In genomic region chr6:36370638-36371037, GRCh38 we compare ENCODE assay signal across 38 cellular contexts. TPM values are rescaled to one million over a fixed set of nuclear protein-coding genes. Genes with fewer than 3 reads are reported as not detected.
"Had no signal": no experiment of that assay in that cellular context is flagged by ENCODE, and none has a peak within 500 bp of the region (broad histone marks: within the 10 kb centered on the region; RNA-seq: fewer than 3 reads in every experiment).

No MANE protein-coding gene starts in this region.

- H3K36me3 Mint-ChIP-seq: activated naive CD8-positive, alpha-beta T cell; brain had no signal

- H3K27ac ChIP-seq: ascending aorta, cardiac muscle cell, VCaP had no signal

- H3K27me3 ChIP-seq: ascending aorta had no signal

- H3K4me1 Mint-ChIP-seq: activated CD4-positive, alpha-beta T cell treated with anti-CD3 and anti-CD28 coated beads, Interleukin-2, amount 10 ng/mL, durations not matched to agents 24 days and 14 days; activated naive CD4-positive, alpha-beta T cell treated with anti-CD3 and anti-CD28 coated beads, Interleukin-2, amount 10 ng/mL, durations not matched to agents 7 days and 5 days; activated naive CD4-positive, alpha-beta T cell treated with anti-CD3 and anti-CD28 coated beads, Interleukin-2, amount 50 U/mL, for 24 hours; central memory CD8-positive, alpha-beta T cell had no signal

- H3K27me3 Mint-ChIP-seq: activated CD4-positive, alpha-beta memory T cell treated with anti-CD3 and anti-CD28 coated beads for 36 hours; activated CD4-positive, alpha-beta T cell treated with anti-CD3 and anti-CD28 coated beads, Interleukin-2, amount 10 ng/mL, durations not matched to agents 24 days and 14 days; activated CD8-positive, alpha-beta memory T cell treated with anti-CD3 and anti-CD28 coated beads, Interleukin-2, amount 10 ng/mL, durations not matched to agents 7 days and 5 days; activated naive CD4-positive, alpha-beta T cell treated with anti-CD3 and anti-CD28 coated beads, Interleukin-2, amount 50 U/mL, for 24 hours; activated naive CD8-positive, alpha-beta T cell treated with anti-CD3 and anti-CD28 coated beads, Interleukin-2, amount 10 ng/mL, durations not matched to agents 7 days and 5 days; activated naive CD8-positive, alpha-beta T cell treated with anti-CD3 and anti-CD28 coated beads, Interleukin-2, amount 50 U/mL, for 24 hours; central memory CD8-positive, alpha-beta T cell had no signal

- H3K9me3 Mint-ChIP-seq: activated B cell treated with CpG ODN at 0.5 μM for 24 hours; activated CD4-positive, alpha-beta memory T cell treated with anti-CD3 and anti-CD28 coated beads for 36 hours; activated CD4-positive, alpha-beta T cell treated with anti-CD3 and anti-CD28 coated beads, Interleukin-2, amount 10 ng/mL, durations not matched to agents 24 days and 14 days; activated naive CD4-positive, alpha-beta T cell treated with anti-CD3 and anti-CD28 coated beads, Interleukin-2, amount 10 ng/mL, durations not matched to agents 7 days and 5 days; activated naive CD4-positive, alpha-beta T cell treated with anti-CD3 and anti-CD28 coated beads, Interleukin-2, amount 50 U/mL, for 24 hours; activated naive CD8-positive, alpha-beta T cell treated with anti-CD3 and anti-CD28 coated beads, Interleukin-2, amount 10 ng/mL, durations not matched to agents 7 days and 5 days; activated naive CD8-positive, alpha-beta T cell treated with anti-CD3 and anti-CD28 coated beads, Interleukin-2, amount 50 U/mL, for 24 hours; activated T-cell treated with anti-CD3 and anti-CD28 coated beads, Interleukin-2, amount 50 U/mL, for 24 hours; activated T-helper 2 cell treated with anti-CD3 and anti-CD28 coated beads, Interferon-gamma antibody, Interleukin-2, Interleukin-4, amounts not matched to agents 10 μg/mL and 5 μg/mL and 100 μg/mL, durations not matched to agents 14 hours and 24 hours and 36 hours; central memory CD8-positive, alpha-beta T cell; T-helper 1 cell treated with Interleukin-12 subunit alpha and Interleukin-12 subunit beta and Interleukin-4 antibody, amounts not matched to agents 30 μg/mL and 1 μg/mL, for 36 hours; T-helper 2 cell treated with Interferon-gamma antibody and Interleukin-4, amounts not matched to agents 5 μg/mL and 100 μg/mL, for 36 hours had no signal

- H3K4me1 ChIP-seq: ascending aorta had no signal

- FAIRE-seq: bronchial epithelial cell, TTC549 had no signal

- H3K4me3 Mint-ChIP-seq: activated B cell treated with CpG ODN at 0.5 μM for 24 hours; activated CD4-positive, alpha-beta memory T cell treated with anti-CD3 and anti-CD28 coated beads for 36 hours; activated CD4-positive, alpha-beta T cell treated with anti-CD3 and anti-CD28 coated beads, Interleukin-2, amount 10 ng/mL, durations not matched to agents 24 days and 14 days; activated CD8-positive, alpha-beta memory T cell treated with anti-CD3 and anti-CD28 coated beads, Interleukin-2, amount 10 ng/mL, durations not matched to agents 7 days and 5 days; activated CD8-positive, alpha-beta T cell treated with anti-CD3 and anti-CD28 coated beads, Interleukin-2, amount 10 ng/mL, durations not matched to agents 7 days and 5 days; activated naive CD4-positive, alpha-beta T cell treated with anti-CD3 and anti-CD28 coated beads, Interleukin-2, amount 10 ng/mL, durations not matched to agents 7 days and 5 days; activated naive CD4-positive, alpha-beta T cell treated with anti-CD3 and anti-CD28 coated beads, Interleukin-2, amount 50 U/mL, for 24 hours; activated naive CD8-positive, alpha-beta T cell; activated naive CD8-positive, alpha-beta T cell treated with anti-CD3 and anti-CD28 coated beads, Interleukin-2, amount 10 ng/mL, durations not matched to agents 7 days and 5 days; activated naive CD8-positive, alpha-beta T cell treated with anti-CD3 and anti-CD28 coated beads, Interleukin-2, amount 50 U/mL, for 24 hours; activated T-cell treated with anti-CD3 and anti-CD28 coated beads, Interleukin-2, amount 50 U/mL, for 24 hours; brain; central memory CD8-positive, alpha-beta T cell; T-helper 1 cell treated with Interleukin-12 subunit alpha and Interleukin-12 subunit beta and Interleukin-4 antibody, amounts not matched to agents 30 μg/mL and 1 μg/mL, for 36 hours; T-helper 2 cell treated with Interferon-gamma antibody and Interleukin-4, amounts not matched to agents 5 μg/mL and 100 μg/mL, for 36 hours had no signal

- DNase-seq: activated B cell treated with CpG ODN at 0.5 μM for 24 hours; activated CD4-positive, alpha-beta memory T cell treated with anti-CD3 and anti-CD28 coated beads for 36 hours; activated CD4-positive, alpha-beta T cell treated with anti-CD3 and anti-CD28 coated beads for 4 hours; activated CD4-positive, alpha-beta T cell treated with anti-CD3 and anti-CD28 coated beads, Interleukin-2, amount 10 ng/mL, durations not matched to agents 24 days and 14 days; activated CD4-positive, alpha-beta T cell treated with anti-CD3 and anti-CD28 coated beads, Interleukin-2, amount 50 U/mL, for 1 hour; activated CD4-positive, alpha-beta T cell treated with anti-CD3 and anti-CD28 coated beads, Interleukin-2, amount 50 U/mL, for 4 hours; activated CD4-positive, CD25-positive, alpha-beta regulatory T cell treated with anti-CD3 and anti-CD28 coated beads, Interleukin-2, amount 50 U/mL, for 72 hours; activated CD8-positive, alpha-beta memory T cell treated with anti-CD3 and anti-CD28 coated beads for 24 hours; activated CD8-positive, alpha-beta memory T cell treated with anti-CD3 and anti-CD28 coated beads, Interleukin-2, amount 10 ng/mL, durations not matched to agents 7 days and 5 days; activated CD8-positive, alpha-beta memory T cell treated with anti-CD3 and anti-CD28 coated beads, Interleukin-2, amount 50 U/mL, for 48 hours; activated CD8-positive, alpha-beta T cell treated with anti-CD3 and anti-CD28 coated beads, Interleukin-2, amount 10 ng/mL, durations not matched to agents 7 days and 5 days; activated effector memory CD4-positive, alpha-beta T cell treated with Interleukin-2 at 50 U/mL for 16 hours; activated gamma-delta T cell; activated naive CD4-positive, alpha-beta T cell treated with anti-CD3 and anti-CD28 coated beads, Interleukin-2, amount 10 ng/mL, durations not matched to agents 7 days and 5 days; activated naive CD4-positive, alpha-beta T cell treated with Interleukin-2 at 50 U/mL for 16 hours; activated naive CD8-positive, alpha-beta T cell treated with anti-CD3 and anti-CD28 coated beads, Interleukin-2, amount 10 ng/mL, durations not matched to agents 7 days and 5 days; activated naive CD8-positive, alpha-beta T cell treated with anti-CD3 and anti-CD28 coated beads, Interleukin-2, amount 50 U/mL, for 24 hours; activated T-cell treated with anti-CD3 and anti-CD28 coated beads, Interleukin-2, amount 50 U/mL, for 24 hours; activated T-cell treated with anti-CD3 and anti-CD28 coated beads, Interleukin-2, amount 50 U/mL, for 48 hours; amygdala; anterior cingulate cortex; cerebellar nuclear complex; T-helper 1 cell; T-helper 2 cell; T-helper 9 cell had no signal

- H3K36me3 ChIP-seq: cardiac muscle cell had no signal

- ATAC-seq: activated CD8-positive, alpha-beta memory T cell treated with anti-CD3 and anti-CD28 coated beads, Interleukin-2, amount 10 ng/mL, durations not matched to agents 7 days and 5 days; activated CD8-positive, alpha-beta T cell treated with anti-CD3 and anti-CD28 coated beads, Interleukin-2, amount 10 ng/mL, durations not matched to agents 7 days and 5 days; activated naive CD8-positive, alpha-beta T cell treated with anti-CD3 and anti-CD28 coated beads, Interleukin-2, amount 50 U/mL, for 24 hours had no signal

- H3K27ac Mint-ChIP-seq: activated B cell treated with CpG ODN at 0.5 μM for 24 hours; activated CD4-positive, alpha-beta memory T cell treated with anti-CD3 and anti-CD28 coated beads for 36 hours; activated CD4-positive, alpha-beta T cell treated with anti-CD3 and anti-CD28 coated beads, Interleukin-2, amount 10 ng/mL, durations not matched to agents 24 days and 14 days; activated CD8-positive, alpha-beta memory T cell treated with anti-CD3 and anti-CD28 coated beads, Interleukin-2, amount 10 ng/mL, durations not matched to agents 7 days and 5 days; activated CD8-positive, alpha-beta T cell treated with anti-CD3 and anti-CD28 coated beads, Interleukin-2, amount 10 ng/mL, durations not matched to agents 7 days and 5 days; activated naive CD4-positive, alpha-beta T cell treated with anti-CD3 and anti-CD28 coated beads, Interleukin-2, amount 10 ng/mL, durations not matched to agents 7 days and 5 days; activated naive CD4-positive, alpha-beta T cell treated with anti-CD3 and anti-CD28 coated beads, Interleukin-2, amount 50 U/mL, for 24 hours; activated naive CD8-positive, alpha-beta T cell; activated naive CD8-positive, alpha-beta T cell treated with anti-CD3 and anti-CD28 coated beads, Interleukin-2, amount 10 ng/mL, durations not matched to agents 7 days and 5 days; activated naive CD8-positive, alpha-beta T cell treated with anti-CD3 and anti-CD28 coated beads, Interleukin-2, amount 50 U/mL, for 24 hours; activated T-cell treated with anti-CD3 and anti-CD28 coated beads, Interleukin-2, amount 50 U/mL, for 24 hours; activated T-helper 2 cell treated with anti-CD3 and anti-CD28 coated beads, Interferon-gamma antibody, Interleukin-2, Interleukin-4, amounts not matched to agents 10 μg/mL and 5 μg/mL and 100 μg/mL, durations not matched to agents 14 hours and 24 hours and 36 hours; brain; T-helper 1 cell treated with Interleukin-12 subunit alpha and Interleukin-12 subunit beta and Interleukin-4 antibody, amounts not matched to agents 30 μg/mL and 1 μg/mL, for 36 hours; T-helper 2 cell treated with Interferon-gamma antibody and Interleukin-4, amounts not matched to agents 5 μg/mL and 100 μg/mL, for 36 hours had no signal

- H3K9me3 ChIP-seq: ascending aorta had no signal

- H3K4me3 ChIP-seq: ascending aorta, cardiac muscle cell had no signal

RNA-seq across cellular contexts. Expression of gene ETV7, which starts 16.8 kb away (rescaled TPM):
- total RNA-seq: ascending aorta, bronchial epithelial cell, cardiac muscle cell, chondrocyte had no signal

RNA-seq across cellular contexts. Expression of gene BNIP5, which starts 34.0 kb away (rescaled TPM):
- total RNA-seq: activated CD4-positive, alpha-beta memory T cell treated with anti-CD3 and anti-CD28 coated beads for 36 hours; activated CD4-positive, alpha-beta T cell treated with anti-CD3 and anti-CD28 coated beads, Interleukin-2, amount 10 ng/mL, durations not matched to agents 24 days and 14 days; activated CD8-positive, alpha-beta memory T cell treated with anti-CD3 and anti-CD28 coated beads, Interleukin-2, amount 10 ng/mL, durations not matched to agents 7 days and 5 days; activated CD8-positive, alpha-beta T cell treated with anti-CD3 and anti-CD28 coated beads, Interleukin-2, amount 10 ng/mL, durations not matched to agents 7 days and 5 days; activated naive CD8-positive, alpha-beta T cell treated with anti-CD3 and anti-CD28 coated beads, Interleukin-2, amount 10 ng/mL, durations not matched to agents 7 days and 5 days; activated T-helper 2 cell treated with anti-CD3 and anti-CD28 coated beads, Interferon-gamma antibody, Interleukin-2, Interleukin-4, amounts not matched to agents 10 μg/mL and 5 μg/mL and 100 μg/mL, durations not matched to agents 14 hours and 24 hours and 36 hours; ascending aorta; bronchial epithelial cell; chondrocyte had no signal
- polyA plus RNA-seq: cardiac muscle cell had no signal
